ENCODE assay signal across 20 cellular contexts in genomic region chr17:28119560-28119959, GRCh38.
DNase-seq lines count a peak whose midpoint lies in the region; ATAC-seq, FAIRE-seq and TF ChIP-seq lines count a peak whose summit lies in the region.
"Had no signal": no experiment of that assay in that cellular context is flagged by ENCODE, and none has a peak within 500 bp of the region (broad histone marks: within the 10 kb centered on the region; RNA-seq: fewer than 3 reads in every experiment).

No MANE protein-coding gene starts in this region.

- TF ChIP-seq POLR2A in prostate gland (IDR thresholded peaks at IDR 0.05): no peak

- no peak overlapping the region for H3K27ac ChIP-seq in prostate gland

- TF ChIP-seq CTCF in natural killer cell (IDR thresholded peaks at IDR 0.05) (no peak), prostate gland (IDR thresholded peaks at IDR 0.05) (no peak)

- no peak overlapping the region for H3K4me3 Mint-ChIP-seq in natural killer cell treated with Interleukin-12 subunit alpha and Interleukin-12 subunit beta and Interleukin-15 and Interleukin-18, amount 100 ng/mL, for 72 hours
- H3K4me3 Mint-ChIP-seq in natural killer cell: no peak overlapping the region
- H3K4me3 Mint-ChIP-seq: CD4-positive, CD25-positive, alpha-beta regulatory T cell; HFFc6 had no signal

- H3K27me3 Mint-ChIP-seq in natural killer cell treated with Interleukin-12 subunit alpha and Interleukin-12 subunit beta and Interleukin-15 and Interleukin-18, amount 100 ng/mL, for 72 hours: no peaks in the 10 kb centered on the region
- H3K27me3 Mint-ChIP-seq in natural killer cell (ENCODE audit: low read depth in 2 of 2): no peaks in the 10 kb centered on the region
- H3K27me3 Mint-ChIP-seq: CD4-positive, CD25-positive, alpha-beta regulatory T cell; CD8-positive, alpha-beta memory T cell had no signal

- no peaks in the 10 kb centered on the region for H3K9me3 Mint-ChIP-seq in natural killer cell treated with Interleukin-12 subunit alpha and Interleukin-12 subunit beta and Interleukin-15 and Interleukin-18, amount 100 ng/mL, for 72 hours
- H3K9me3 Mint-ChIP-seq in natural killer cell: no peaks in the 10 kb centered on the region
- H3K9me3 Mint-ChIP-seq: CD4-positive, CD25-positive, alpha-beta regulatory T cell; HFFc6 had no signal

- H3K4me1 Mint-ChIP-seq in natural killer cell treated with Interleukin-12 subunit alpha and Interleukin-12 subunit beta and Interleukin-15 and Interleukin-18, amount 100 ng/mL, for 72 hours (ENCODE audit: low read depth in 2 of 2): peaks cover 19 to 21% of the 10 kb centered on the region in 2 donors
- peaks cover 22 to 30% of the 10 kb centered on the region in 2 donors for H3K4me1 Mint-ChIP-seq in natural killer cell

- H3K36me3 ChIP-seq in prostate gland: no peaks in the 10 kb centered on the region
- H3K36me3 ChIP-seq: BE2C had no signal

- no peaks in the 10 kb centered on the region for H3K9me3 ChIP-seq in prostate gland
- H3K9me3 ChIP-seq: BE2C had no signal

- FAIRE-seq in HTR-8/SVneo (lab: Jason Lieb, UNC): peak; percentile 62
- peak; percentile 68 for FAIRE-seq in islet of Langerhans (lab: Jason Lieb, UNC)
- FAIRE-seq: D721Med, G401.6, GM12891 had no signal

- 74% methylated on average over 2 of the region's 2 CpGs for WGBS in prostate gland

- H3K27ac Mint-ChIP-seq in natural killer cell treated with Interleukin-12 subunit alpha and Interleukin-12 subunit beta and Interleukin-15 and Interleukin-18, amount 100 ng/mL, for 72 hours: peak overlapping the region; percentile 61 to 87
- peak overlapping the region in 1 of 2 donors; percentile 84 for H3K27ac Mint-ChIP-seq in natural killer cell
- H3K27ac Mint-ChIP-seq: HFFc6 had no signal

- H3K36me3 Mint-ChIP-seq in natural killer cell treated with Interleukin-12 subunit alpha and Interleukin-12 subunit beta and Interleukin-15 and Interleukin-18, amount 100 ng/mL, for 72 hours: no peaks in the 10 kb centered on the region
- peaks cover 9% of the 10 kb centered on the region for H3K36me3 Mint-ChIP-seq in natural killer cell

- H3K27me3 ChIP-seq in prostate gland (replicated peaks; ENCODE audit: insufficient read depth): no peaks in the 10 kb centered on the region
- H3K27me3 ChIP-seq: BE2C had no signal

- no peaks in the 10 kb centered on the region for H3K4me1 ChIP-seq in prostate gland (replicated peaks)
- H3K4me1 ChIP-seq: BE2C had no signal

- no peak overlapping the region for H3K4me3 ChIP-seq in prostate gland

- ATAC-seq in natural killer cell treated with Interleukin-12 subunit alpha and Interleukin-12 subunit beta and Interleukin-15 and Interleukin-18, amount 100 ng/mL, for 72 hours: no peak
- ATAC-seq in natural killer cell (no peak), Right ventricle myocardium superior (ENCODE audit: poor library complexity) (no peak)
- ATAC-seq: HCT116 had no signal

- intact Hi-C loops in natural killer cell (cut with micrococcal nuclease): no loop called here
- intact Hi-C loops in Right ventricle myocardium superior (cut with DNase I): no loop called here
- intact Hi-C loops in prostate gland (cut with DNase I): no loop called here

- DNase-seq in natural killer cell treated with Interleukin-12 subunit alpha and Interleukin-12 subunit beta and Interleukin-15 and Interleukin-18, amount 100 ng/mL, for 72 hours (ENCODE audit: low spot score): no peak
- DNase-seq in natural killer cell: no peak
- DNase-seq in HTR-8/SVneo (ENCODE audit: insufficient read length, low spot score): no peak
- DNase-seq in foreskin melanocyte: no peak
- DNase-seq in Right ventricle myocardium superior: no peak
- DNase-seq in prostate gland (ENCODE audit: low spot score): no peak
- DNase-seq: ACHN; BE2C; C1 segment of cervical spinal cord; CD4-positive, CD25-positive, alpha-beta regulatory T cell; CD8-positive, alpha-beta memory T cell; COR-L47; GOT3; H7; HFFc6 had no signal
